8 cellular contexts compared by ENCODE assay signal in the genomic region with DNA sequence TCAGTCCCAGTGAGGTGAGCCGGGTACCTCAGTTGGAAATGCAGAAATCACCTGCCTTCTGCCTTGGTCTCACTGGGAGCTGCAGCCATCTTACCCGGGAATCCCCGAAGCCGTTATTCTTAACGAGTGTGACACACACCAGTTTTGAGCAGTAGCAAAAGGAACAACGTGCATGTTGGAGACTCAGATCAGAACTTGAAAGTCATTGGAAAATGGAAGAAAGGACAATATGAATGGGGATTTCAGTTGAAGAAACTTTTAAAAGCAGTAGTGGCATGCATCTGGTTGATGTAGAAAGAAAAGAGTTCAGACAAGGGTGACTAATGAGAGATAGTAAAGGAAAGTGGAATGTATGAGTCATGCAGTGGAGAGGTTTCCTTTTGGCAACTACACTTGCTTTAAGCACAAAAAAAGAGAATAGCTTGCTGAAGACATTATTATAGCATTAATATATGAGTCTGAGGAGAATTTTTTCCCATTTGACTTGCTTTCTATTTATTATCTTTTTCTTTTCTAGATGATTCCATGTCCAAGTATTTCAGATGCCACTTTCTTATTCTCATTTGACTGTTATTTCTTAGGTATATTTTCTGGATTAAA. TPM values are rescaled to one million over a fixed set of nuclear protein-coding genes. Genes with fewer than 3 reads are reported as not detected.
DNase-seq lines count a peak whose midpoint lies in the region; ATAC-seq and TF ChIP-seq lines count a peak whose summit lies in the region.

No MANE protein-coding gene starts in this region.

- POLR2A ChIA-PET in CD8-positive, alpha-beta T cell (lab: Charles Lee), result no interaction called here

- CTCF ChIA-PET in CD8-positive, alpha-beta T cell (lab: Charles Lee), result no interaction called here

- H3K4me1 Mint-ChIP-seq in CD8-positive, alpha-beta T cell (ENCODE audit: low read depth), result peaks cover 16% of the 10 kb centered on the region
- H3K4me1 Mint-ChIP-seq in chondrocyte (ENCODE audit: low read depth), result peaks cover 39% of the 10 kb centered on the region
- peaks cover 39% of the 10 kb centered on the region for H3K4me1 Mint-ChIP-seq in mesothelial cell of epicardium

- H3K4me1 ChIP-seq in CD8-positive, alpha-beta T cell (ENCODE audit: insufficient read depth, low read length), result no peaks in the 10 kb centered on the region

- peaks cover 15% of the 10 kb centered on the region for H3K9me3 Mint-ChIP-seq in CD8-positive, alpha-beta T cell
- H3K9me3 Mint-ChIP-seq in chondrocyte (ENCODE audit: low read depth), result peaks cover 25% of the 10 kb centered on the region
- H3K9me3 Mint-ChIP-seq in mesothelial cell of epicardium, result peaks cover 32% of the 10 kb centered on the region

- peaks cover 4% of the 10 kb centered on the region for H3K9me3 ChIP-seq in CD8-positive, alpha-beta T cell (ENCODE audit: low read length)

- H3K27ac Mint-ChIP-seq in CD8-positive, alpha-beta T cell, result no peak overlapping the region
- H3K27ac Mint-ChIP-seq in chondrocyte (ENCODE audit: unreplicated experiment) (peak overlapping the region; percentile 92), mesothelial cell of epicardium (peak overlapping the region; percentile 97)

- no peak overlapping the region for H3K27ac ChIP-seq in CD8-positive, alpha-beta T cell (ENCODE audit: low read depth, low read length)

- no peaks in the 10 kb centered on the region for H3K36me3 ChIP-seq in CD8-positive, alpha-beta T cell (ENCODE audit: insufficient read depth, low read length)

- no peak overlapping the region for H3K4me3 Mint-ChIP-seq in CD8-positive, alpha-beta T cell
- H3K4me3 Mint-ChIP-seq in chondrocyte (ENCODE audit: unreplicated experiment) (peak overlapping the region; percentile 44), mesothelial cell of epicardium (peak overlapping the region; percentile 18)

- no peak overlapping the region for H3K4me3 ChIP-seq in CD8-positive, alpha-beta T cell (ENCODE audit: low read depth, low read length)

- H3K27me3 Mint-ChIP-seq in CD8-positive, alpha-beta T cell (ENCODE audit: low read depth), result no peaks in the 10 kb centered on the region
- H3K27me3 Mint-ChIP-seq in chondrocyte (ENCODE audit: low read depth) (no peaks in the 10 kb centered on the region), mesothelial cell of epicardium (ENCODE audit: low read depth) (no peaks in the 10 kb centered on the region)

- intact Hi-C loops in CD8-positive, alpha-beta T cell (cut with DNase I, micrococcal nuclease), result no loop called here

- DNase-seq in CD8-positive, alpha-beta T cell, result peak in 3 of 7 experiments; percentile 5 to 23 (median 18)
- peak; percentile 68 to 97 for DNase-seq in SW 1271 (lab: John Stamatoyannopoulos, UW)
- no peak for DNase-seq in chondrocyte (ENCODE audit: low spot score)
- no peak for DNase-seq in mesothelial cell of epicardium (ENCODE audit: low spot score in 2 of 2, unreplicated experiment in 2 of 2)
- peak; percentile 47 for DNase-seq in superior temporal gyrus (ENCODE audit: extremely low spot score)
- no peak for DNase-seq in NCI-H146 (lab: John Stamatoyannopoulos, UW)

- no peaks in the 10 kb centered on the region for H3K27me3 ChIP-seq in CD8-positive, alpha-beta T cell (ENCODE audit: insufficient read depth, low read length)

- peaks cover 50% of the 10 kb centered on the region for H3K36me3 Mint-ChIP-seq in CD8-positive, alpha-beta T cell
- H3K36me3 Mint-ChIP-seq in chondrocyte (ENCODE audit: low read depth) (peaks cover 18% of the 10 kb centered on the region), mesothelial cell of epicardium (peaks cover 35% of the 10 kb centered on the region)

- peak; percentile 44 for ATAC-seq in CD8-positive, alpha-beta T cell
- ATAC-seq in GM19455 (IDR thresholded peaks at IDR 0.05; ENCODE audit: unreplicated experiment) (peak; percentile 91), HG03521 (IDR thresholded peaks at IDR 0.05; ENCODE audit: unreplicated experiment) (peak; percentile 75)

- no peak for TF ChIP-seq CTCF in CD8-positive, alpha-beta T cell (IDR thresholded peaks at IDR 0.05)
- TF ChIP-seq CTCF in chondrocyte (IDR thresholded peaks at IDR 0.05) (no peak), mesothelial cell of epicardium (IDR thresholded peaks at IDR 0.05; ENCODE audit: unreplicated experiment) (no peak)

RNA-seq across cellular contexts. Expression of a gene that starts 44.4 kb away (rescaled TPM):
- not detected for total RNA-seq in CD8-positive, alpha-beta T cell
- 0.42 to 1.2 TPM (median 0.72 TPM) in 3 replicates for total RNA-seq in chondrocyte
- 0.95 to 1.5 TPM (median 1.1 TPM) in 3 replicates for total RNA-seq in mesothelial cell of epicardium

RNA-seq across cellular contexts. Expression of a gene that starts 55.1 kb away (rescaled TPM):
- total RNA-seq in CD8-positive, alpha-beta T cell, result 10 to 100 TPM in 1 of 2 experiments, 1 to 10 TPM in 1; 6.9 to 10.0 TPM
- total RNA-seq in chondrocyte, result 26.5 to 35.5 TPM (median 26.5 TPM) in 3 replicates
- 25.9 to 29.7 TPM (median 29.2 TPM) in 3 replicates for total RNA-seq in mesothelial cell of epicardium

RNA-seq across cellular contexts. Expression of a gene that starts 55.4 kb away (rescaled TPM):
- total RNA-seq in CD8-positive, alpha-beta T cell, result 10 to 100 TPM; 29.2 to 36.4 TPM
- total RNA-seq in chondrocyte (28.8 to 36.5 TPM (median 36.2 TPM) in 3 replicates), mesothelial cell of epicardium (35.6 to 42.7 TPM (median 38.3 TPM) in 3 replicates)

Comparison
In these comparisons a context has a peak if more than half of its experiments do, and no peak if none do; other contexts are left out.
1. DNase-seq: peak in SW 1271 (2 of 2) and superior temporal gyrus (single experiment); none in chondrocyte (single experiment), mesothelial cell of epicardium (0 of 2) and NCI-H146 (single experiment).
2. Peak in every context shown above with its lines, with median percentiles within 50 percentile points of each other: ATAC-seq.